Comparison of ENCODE assay signal across 8 cellular contexts in genomic region chr14:93115920-93116675, GRCh38. TPM values are rescaled to one million over a fixed set of nuclear protein-coding genes. Genes with fewer than 3 reads are reported as not detected.
DNase-seq lines count a peak whose midpoint lies in the region; ATAC-seq, FAIRE-seq and TF ChIP-seq lines count a peak whose summit lies in the region.

ITPK1 (minus strand) TSS chr14:93115925; CDS start chr14:93115163, 762 bp downstream.

- peak within 1 kb of the TSS; percentile 81 for H3K27ac Mint-ChIP-seq in activated T-cell treated with anti-CD3 and anti-CD28 coated beads, Interleukin-2, amount 50 U/mL, for 72 hours
- peak within 1 kb of the TSS; percentile 95 to 97 for H3K27ac Mint-ChIP-seq in natural killer cell

- intact Hi-C loops in natural killer cell (cut with micrococcal nuclease): loop anchor here (1.0 to 10.0 kb wide), 3 partner anchors 41 to 103 kb away; partner anchors contain the start of genes LYSET and MOAP1

- peak within 1 kb of the TSS; percentile 62 for H3K4me3 ChIP-seq in fibroblast of mammary gland (ENCODE audit: control insufficient read depth, low read depth, low read length)

- DNase-seq in ACHN: peak; percentile 65
- DNase-seq in GM18507 (ENCODE audit: extremely low spot score, insufficient read length, low read depth): peak; percentile 68
- peak; percentile 58 for DNase-seq in NCI-H510A (lab: John Stamatoyannopoulos, UW)
- DNase-seq in activated T-cell treated with anti-CD3 and anti-CD28 coated beads, Interleukin-2, amount 50 U/mL, for 72 hours: peak; percentile 58 to 76
- peak; percentile 34 for DNase-seq in fibroblast of mammary gland (ENCODE audit: low read depth)
- DNase-seq in natural killer cell: peak; percentile 64

- H3K4me3 Mint-ChIP-seq in activated T-cell treated with anti-CD3 and anti-CD28 coated beads, Interleukin-2, amount 50 U/mL, for 72 hours: peak within 1 kb of the TSS; percentile 94 to 95
- H3K4me3 Mint-ChIP-seq in natural killer cell: peak within 1 kb of the TSS; percentile 90

- H3K36me3 Mint-ChIP-seq in activated T-cell treated with anti-CD3 and anti-CD28 coated beads, Interleukin-2, amount 50 U/mL, for 72 hours (ENCODE audit: insufficient read depth in 2 of 2): no peaks in the 10 kb centered on the region
- H3K36me3 Mint-ChIP-seq in natural killer cell: no peaks in the 10 kb centered on the region

- H3K4me1 Mint-ChIP-seq in activated T-cell treated with anti-CD3 and anti-CD28 coated beads, Interleukin-2, amount 50 U/mL, for 72 hours (ENCODE audit: low read depth): peaks cover 28% of the 10 kb centered on the region
- peaks cover 18 to 37% of the 10 kb centered on the region in 2 donors for H3K4me1 Mint-ChIP-seq in natural killer cell

- no peaks in the 10 kb centered on the region for H3K9me3 Mint-ChIP-seq in activated T-cell treated with anti-CD3 and anti-CD28 coated beads, Interleukin-2, amount 50 U/mL, for 72 hours
- H3K9me3 Mint-ChIP-seq in natural killer cell: no peaks in the 10 kb centered on the region

- ATAC-seq in HG02970 (IDR thresholded peaks at IDR 0.05; ENCODE audit: low FRiP score, unreplicated experiment) (peak; percentile 43), natural killer cell (peak; percentile 58 to 78 (median 67))
- ATAC-seq in activated T-cell treated with anti-CD3 and anti-CD28 coated beads, Interleukin-2, amount 50 U/mL, for 72 hours (replicated peaks in 1 of 2): peak; percentile 2 to 65

- in situ Hi-C loops in ACHN (cut with HindIII; ENCODE audit: low pct_ligation_motif_present, low pct_unique_long_range_greater_than_20kb, low sequenced_read_pairs): no loop called here

- H3K27me3 Mint-ChIP-seq in activated T-cell treated with anti-CD3 and anti-CD28 coated beads, Interleukin-2, amount 50 U/mL, for 72 hours (ENCODE audit: low read depth): no peaks in the 10 kb centered on the region
- no peaks in the 10 kb centered on the region for H3K27me3 Mint-ChIP-seq in natural killer cell (ENCODE audit: low read depth in 2 of 2)

- TF ChIP-seq CTCF in fibroblast of mammary gland (conservative IDR thresholded peaks at IDR 0.05; ENCODE audit: control insufficient read depth, insufficient read depth, low read depth, low read length) (no peak), natural killer cell (IDR thresholded peaks at IDR 0.05) (peak; percentile 24), subcutaneous adipose tissue (IDR thresholded peaks at IDR 0.05; ENCODE audit: low read depth) (no peak)

- no peak for FAIRE-seq in GM18507 (lab: Jason Lieb, UNC)

RNA-seq across cellular contexts. Expression of gene ITPK1, which starts in this region (rescaled TPM):
- total RNA-seq in activated T-cell treated with anti-CD3 and anti-CD28 coated beads, Interleukin-2, amount 50 U/mL, for 72 hours: 10 to 100 TPM; 53.4 to 61.8 TPM
- total RNA-seq in natural killer cell (10 to 100 TPM; 73.2 to 74.8 (median 74.4) TPM), subcutaneous adipose tissue (100 to 1,000 TPM in 1 of 4 donors, 10 to 100 TPM in 3; 53.4 to 109 (median 60.3) TPM)

Comparison
In these comparisons a context has a peak if more than half of its experiments do, and no peak if none do; other contexts are left out.
1. Peak in every context shown above with its lines: DNase-seq, ATAC-seq and H3K4me3 ChIP-seq.